In genomic region chrX:154458954-154459829, GRCh38 we compare ENCODE assay signal across 8 cellular contexts. TPM values are rescaled to one million over a fixed set of nuclear protein-coding genes. Genes with fewer than 3 reads are reported as not detected.
DNase-seq lines count a peak whose midpoint lies in the region; ATAC-seq and TF ChIP-seq lines count a peak whose summit lies in the region.

No MANE protein-coding gene starts in this region.

- H3K4me3 ChIP-seq in CD8-positive, alpha-beta memory T cell (ENCODE audit: low read length): peak overlapping the region; percentile 55
- peak overlapping the region; percentile 84 for H3K4me3 ChIP-seq in cardiac muscle cell
- H3K4me3 ChIP-seq in rectal smooth muscle tissue (ENCODE audit: low read length): peak overlapping the region; percentile 71

- POLR2A ChIA-PET in CD8-positive, alpha-beta memory T cell (lab: Charles Lee): interaction anchor here (0.6 to 1.4 kb wide), 7 partner anchors 9 to 31 kb away, joined by 3 to 4 read pairs (median 3); partner anchors contain the start of genes FAM50A and SLC10A3
- POLR2A ChIA-PET in activated CD8-positive, alpha-beta T cell treated with anti-CD3 and anti-CD28 coated beads, Interleukin-2, amount 10 ng/mL, durations not matched to agents 7 days and 5 days (lab: Charles Lee): interaction anchor here (0.9 to 1.4 kb wide), 4 partner anchors 18 to 48 kb away, joined by 3 to 7 read pairs (median 4); partner anchors contain the start of genes ATP6AP1 and TAFAZZIN

- no peaks in the 10 kb centered on the region for H3K36me3 ChIP-seq in CD8-positive, alpha-beta memory T cell (ENCODE audit: insufficient read depth, low read length)
- H3K36me3 ChIP-seq in cardiac muscle cell: no peaks in the 10 kb centered on the region
- no peaks in the 10 kb centered on the region for H3K36me3 ChIP-seq in rectal smooth muscle tissue (ENCODE audit: control insufficient read depth, insufficient read depth, low read length)

- H3K27me3 ChIP-seq in CD8-positive, alpha-beta memory T cell (ENCODE audit: insufficient read depth, low read length, poor library complexity, severe bottlenecking): no peaks in the 10 kb centered on the region
- H3K27me3 ChIP-seq in cardiac muscle cell (no peaks in the 10 kb centered on the region), rectal smooth muscle tissue (ENCODE audit: control insufficient read depth, insufficient read depth, low read length) (peaks cover 3% of the 10 kb centered on the region)

- H3K9me3 Mint-ChIP-seq in CD8-positive, alpha-beta memory T cell: no peaks in the 10 kb centered on the region
- H3K9me3 Mint-ChIP-seq in IgD-negative memory B cell: no peaks in the 10 kb centered on the region
- no peaks in the 10 kb centered on the region for H3K9me3 Mint-ChIP-seq in activated CD8-positive, alpha-beta T cell treated with anti-CD3 and anti-CD28 coated beads, Interleukin-2, amount 10 ng/mL, durations not matched to agents 7 days and 5 days (ENCODE audit: insufficient read depth)

- peaks cover 0 to 3% of the 10 kb centered on the region in 2 donors for H3K27me3 Mint-ChIP-seq in CD8-positive, alpha-beta memory T cell
- no peaks in the 10 kb centered on the region for H3K27me3 Mint-ChIP-seq in IgD-negative memory B cell
- H3K27me3 Mint-ChIP-seq in activated CD8-positive, alpha-beta T cell treated with anti-CD3 and anti-CD28 coated beads, Interleukin-2, amount 10 ng/mL, durations not matched to agents 7 days and 5 days (ENCODE audit: low read depth): no peaks in the 10 kb centered on the region

- H3K4me1 Mint-ChIP-seq in CD8-positive, alpha-beta memory T cell: peaks cover 14 to 34% (median 18%) of the 10 kb centered on the region in 3 donors
- H3K4me1 Mint-ChIP-seq in IgD-negative memory B cell: peaks cover 0 to 8% (median 6%) of the 10 kb centered on the region in 3 donors
- H3K4me1 Mint-ChIP-seq in activated CD8-positive, alpha-beta T cell treated with anti-CD3 and anti-CD28 coated beads, Interleukin-2, amount 10 ng/mL, durations not matched to agents 7 days and 5 days (ENCODE audit: low read depth): peaks cover 18% of the 10 kb centered on the region

- H3K4me3 Mint-ChIP-seq in CD8-positive, alpha-beta memory T cell: peak overlapping the region; percentile 77 to 92 (median 83)
- peak overlapping the region; percentile 74 to 91 (median 86) for H3K4me3 Mint-ChIP-seq in IgD-negative memory B cell
- peak overlapping the region; percentile 80 for H3K4me3 Mint-ChIP-seq in activated CD8-positive, alpha-beta T cell treated with anti-CD3 and anti-CD28 coated beads, Interleukin-2, amount 10 ng/mL, durations not matched to agents 7 days and 5 days

- peaks cover 5% of the 10 kb centered on the region for H3K4me1 ChIP-seq in CD8-positive, alpha-beta memory T cell (ENCODE audit: insufficient read depth, low read length)
- H3K4me1 ChIP-seq in cardiac muscle cell (ENCODE audit: low read depth) (no peaks in the 10 kb centered on the region), rectal smooth muscle tissue (ENCODE audit: control insufficient read depth, insufficient read depth, low read length) (no peaks in the 10 kb centered on the region)

- H3K27ac ChIP-seq in CD8-positive, alpha-beta memory T cell (ENCODE audit: low read depth, low read length): peak overlapping the region; percentile 54
- H3K27ac ChIP-seq in cardiac muscle cell (no peak overlapping the region), rectal smooth muscle tissue (ENCODE audit: low read depth, low read length) (no peak overlapping the region)

- peak overlapping the region; percentile 26 to 94 (median 54) for H3K27ac Mint-ChIP-seq in CD8-positive, alpha-beta memory T cell
- peak overlapping the region in 2 of 3 donors; percentile 73 to 77 for H3K27ac Mint-ChIP-seq in IgD-negative memory B cell
- peak overlapping the region; percentile 69 for H3K27ac Mint-ChIP-seq in activated CD8-positive, alpha-beta T cell treated with anti-CD3 and anti-CD28 coated beads, Interleukin-2, amount 10 ng/mL, durations not matched to agents 7 days and 5 days

- DNase-seq in CD8-positive, alpha-beta memory T cell: no peak
- DNase-seq in activated CD8-positive, alpha-beta T cell treated with anti-CD3 and anti-CD28 coated beads, Interleukin-2, amount 10 ng/mL, durations not matched to agents 7 days and 5 days: peak; percentile 31
- DNase-seq in cardiac muscle cell (ENCODE audit: low read depth in 1 of 2, low spot score in 1 of 2): peak in 1 of 2 donors; percentile 9
- DNase-seq in NCI-H2107 (lab: John Stamatoyannopoulos, UW): no peak
- DNase-seq in GM19238 (ENCODE audit: insufficient read length, low spot score): no peak

- no peaks in the 10 kb centered on the region for H3K9me3 ChIP-seq in CD8-positive, alpha-beta memory T cell (ENCODE audit: low read length)
- H3K9me3 ChIP-seq in cardiac muscle cell (ENCODE audit: low read depth): no peaks in the 10 kb centered on the region

- CTCF ChIA-PET in CD8-positive, alpha-beta memory T cell (lab: Charles Lee): interaction anchor here (1.3 kb wide), 1 partner anchor 60 kb away, joined by 4 read pairs; no protein-coding TSS in a partner anchor
- CTCF ChIA-PET in activated CD8-positive, alpha-beta T cell treated with anti-CD3 and anti-CD28 coated beads, Interleukin-2, amount 10 ng/mL, durations not matched to agents 7 days and 5 days (lab: Charles Lee): interaction anchor here (0.8 to 1.0 kb wide), 2 partner anchors 30 to 68 kb away, joined by 3 read pairs; no protein-coding TSS in a partner anchor

- peaks cover 0 to 24% (median 2%) of the 10 kb centered on the region in 3 donors for H3K36me3 Mint-ChIP-seq in CD8-positive, alpha-beta memory T cell
- H3K36me3 Mint-ChIP-seq in IgD-negative memory B cell: peaks cover 3% of the 10 kb centered on the region
- peaks cover 9% of the 10 kb centered on the region for H3K36me3 Mint-ChIP-seq in activated CD8-positive, alpha-beta T cell treated with anti-CD3 and anti-CD28 coated beads, Interleukin-2, amount 10 ng/mL, durations not matched to agents 7 days and 5 days (ENCODE audit: low read depth)

- ATAC-seq in activated CD8-positive, alpha-beta T cell treated with anti-CD3 and anti-CD28 coated beads, Interleukin-2, amount 10 ng/mL, durations not matched to agents 7 days and 5 days: peak; percentile 50
- no peak for ATAC-seq in GM18909 (IDR thresholded peaks at IDR 0.05; ENCODE audit: poor library complexity, unreplicated experiment)

- no peak overlapping the region for H3K9ac ChIP-seq in rectal smooth muscle tissue (ENCODE audit: low read length)

- no peak for TF ChIP-seq CTCF in cardiac muscle cell (IDR thresholded peaks at IDR 0.05; ENCODE audit: low read depth, low read length)

RNA-seq across cellular contexts. Expression of gene PLXNA3, which starts 1.1 kb away (rescaled TPM):
- total RNA-seq in CD8-positive, alpha-beta memory T cell: 10 to 100 TPM; 34.1 to 39.2 TPM
- 0.79 TPM for polyA plus RNA-seq in CD8-positive, alpha-beta memory T cell
- polyA plus RNA-seq in IgD-negative memory B cell (2.7 TPM), cardiac muscle cell (23.3 and 27.4 TPM in 2 replicates)
- total RNA-seq in activated CD8-positive, alpha-beta T cell treated with anti-CD3 and anti-CD28 coated beads, Interleukin-2, amount 10 ng/mL, durations not matched to agents 7 days and 5 days: 10 to 100 TPM; 48.9 to 53.6 TPM
- 13.6 and 13.7 TPM in 2 replicates for total RNA-seq in cardiac muscle cell

RNA-seq across cellular contexts. Expression of gene FAM50A, which starts 15.3 kb away (rescaled TPM):
- total RNA-seq in CD8-positive, alpha-beta memory T cell: 10 to 100 TPM; 79.5 to 81.3 TPM
- 59.6 TPM for polyA plus RNA-seq in CD8-positive, alpha-beta memory T cell
- 31.3 TPM for polyA plus RNA-seq in IgD-negative memory B cell
- total RNA-seq in activated CD8-positive, alpha-beta T cell treated with anti-CD3 and anti-CD28 coated beads, Interleukin-2, amount 10 ng/mL, durations not matched to agents 7 days and 5 days: 10 to 100 TPM; 62.7 to 63.5 TPM
- 81.8 and 86.1 TPM in 2 replicates for total RNA-seq in cardiac muscle cell
- polyA plus RNA-seq in cardiac muscle cell: 133 and 147 TPM in 2 replicates

RNA-seq across cellular contexts. Expression of gene LAGE3, which starts 19.9 kb away (rescaled TPM):
- 10 to 100 TPM; 72.5 to 74.6 TPM for total RNA-seq in CD8-positive, alpha-beta memory T cell
- 51.2 TPM for polyA plus RNA-seq in CD8-positive, alpha-beta memory T cell
- polyA plus RNA-seq in IgD-negative memory B cell: 51.7 TPM
- 10 to 100 TPM; 49.6 to 51.0 TPM for total RNA-seq in activated CD8-positive, alpha-beta T cell treated with anti-CD3 and anti-CD28 coated beads, Interleukin-2, amount 10 ng/mL, durations not matched to agents 7 days and 5 days
- total RNA-seq in cardiac muscle cell: 71.2 and 82.7 TPM in 2 replicates
- 63.5 and 71.4 TPM in 2 replicates for polyA plus RNA-seq in cardiac muscle cell

RNA-seq across cellular contexts. Expression of gene GDI1, which starts 22.2 kb away (rescaled TPM):
- 100 to 1,000 TPM; 107 to 113 TPM for total RNA-seq in CD8-positive, alpha-beta memory T cell
- 49.1 TPM for polyA plus RNA-seq in CD8-positive, alpha-beta memory T cell
- polyA plus RNA-seq in IgD-negative memory B cell (38.1 TPM), cardiac muscle cell (131 and 144 TPM in 2 replicates)
- total RNA-seq in activated CD8-positive, alpha-beta T cell treated with anti-CD3 and anti-CD28 coated beads, Interleukin-2, amount 10 ng/mL, durations not matched to agents 7 days and 5 days: 10 to 100 TPM; 92.7 to 95.5 TPM
- 159 and 190 TPM in 2 replicates for total RNA-seq in cardiac muscle cell

RNA-seq across cellular contexts. Expression of gene UBL4A, which starts 27.2 kb away (rescaled TPM):
- total RNA-seq in CD8-positive, alpha-beta memory T cell: 10 to 100 TPM; 58.9 to 64.3 TPM
- polyA plus RNA-seq in CD8-positive, alpha-beta memory T cell: 55.3 TPM
- 41.4 TPM for polyA plus RNA-seq in IgD-negative memory B cell
- total RNA-seq in activated CD8-positive, alpha-beta T cell treated with anti-CD3 and anti-CD28 coated beads, Interleukin-2, amount 10 ng/mL, durations not matched to agents 7 days and 5 days: 10 to 100 TPM; 52.1 to 54.0 TPM
- 65.2 and 103 TPM in 2 replicates for total RNA-seq in cardiac muscle cell
- 53.4 and 60.7 TPM in 2 replicates for polyA plus RNA-seq in cardiac muscle cell
